In genomic region chr10:72331575-72332422, GRCh38 we compare ENCODE assay signal across 8 cellular contexts. TPM values are rescaled to one million over a fixed set of nuclear protein-coding genes. Genes with fewer than 3 reads are reported as not detected.
DNase-seq lines count a peak whose midpoint lies in the region; ATAC-seq and TF ChIP-seq lines count a peak whose summit lies in the region.

No MANE protein-coding gene starts in this region.

- H3K4me3 ChIP-seq in brain microvascular endothelial cell (ENCODE audit: low read depth, low read length) (no peak overlapping the region), skeletal muscle tissue (ENCODE audit: low read length in 3 of 3) (peak overlapping the region in 2 of 3 donors; percentile 41 to 52)

- peak; percentile 62 for DNase-seq in Daoy (ENCODE audit: low read depth)
- peak; percentile 47 for DNase-seq in NCI-H187 treated with DMSO at 0.1 percent for 48 hours (lab: John Stamatoyannopoulos, UW)
- DNase-seq in UCSD-AML1 (lab: John Stamatoyannopoulos, UW; ENCODE audit: unreplicated experiment), result peak; percentile 96
- DNase-seq in brain microvascular endothelial cell, result peak; percentile 68
- DNase-seq in iPS-NIHi7 (ENCODE audit: extremely low spot score), result peak; percentile 87
- no peak for DNase-seq in NCI-H446 treated with DMSO at 0.1 percent for 48 hours (lab: John Stamatoyannopoulos, UW)

- peaks cover 61 to 70% (median 67%) of the 10 kb centered on the region in 3 donors for H3K4me1 ChIP-seq in skeletal muscle tissue (ENCODE audit: control insufficient read depth in 3 of 3, insufficient read depth in 3 of 3, low read length in 3 of 3)

- peak overlapping the region; percentile 21 to 68 (median 29) for H3K9ac ChIP-seq in skeletal muscle tissue (ENCODE audit: low read depth in 1 of 3, low read length in 3 of 3)

- H3K9me3 ChIP-seq in skeletal muscle tissue (ENCODE audit: control insufficient read depth in 3 of 3, low read length in 3 of 3), result no peaks in the 10 kb centered on the region

- in situ Hi-C loops in brain microvascular endothelial cell (cut with HindIII; ENCODE audit: low pct_ligation_motif_present, low sequenced_read_pairs), result no loop called here

- H3K36me3 ChIP-seq in brain microvascular endothelial cell (replicated peaks) (peaks cover 16% of the 10 kb centered on the region), skeletal muscle tissue (ENCODE audit: control insufficient read depth in 3 of 3, insufficient read depth in 3 of 3, low read length in 3 of 3) (peaks cover 0 to 2% (median 2%) of the 10 kb centered on the region in 3 donors)

- peak overlapping the region; percentile 64 for H3K27ac ChIP-seq in brain microvascular endothelial cell
- H3K27ac ChIP-seq in skeletal muscle tissue (ENCODE audit: low read depth, low read length), result peak overlapping the region; percentile 19

- ATAC-seq in HG02610 (IDR thresholded peaks at IDR 0.05; ENCODE audit: unreplicated experiment), result peak; percentile 33

- peak; percentile 44 for TF ChIP-seq CTCF in brain microvascular endothelial cell (IDR thresholded peaks at IDR 0.05; ENCODE audit: low read depth, low read length, missing control alignments)

- H3K27me3 ChIP-seq in brain microvascular endothelial cell (replicated peaks), result no peaks in the 10 kb centered on the region
- no peaks in the 10 kb centered on the region for H3K27me3 ChIP-seq in skeletal muscle tissue (ENCODE audit: control insufficient read depth in 3 of 3, insufficient read depth in 3 of 3, low read length in 3 of 3)

RNA-seq across cellular contexts. Expression of gene DNAJB12, which starts 22.9 kb away (rescaled TPM):
- 16.9 and 20.2 TPM in 2 replicates for total RNA-seq in Daoy (2014; rRNA removed; shearing (Covaris generic))
- total RNA-seq in skeletal muscle tissue, result 13.0 TPM

RNA-seq across cellular contexts. Expression of gene DDIT4, which starts 58.1 kb away (rescaled TPM):
- total RNA-seq in Daoy (2014; rRNA removed; shearing (Covaris generic)), result 12.8 and 14.5 TPM in 2 replicates
- 87.2 TPM for total RNA-seq in skeletal muscle tissue
